Comparison of ENCODE assay signal across 1 cellular context in the genomic region with DNA sequence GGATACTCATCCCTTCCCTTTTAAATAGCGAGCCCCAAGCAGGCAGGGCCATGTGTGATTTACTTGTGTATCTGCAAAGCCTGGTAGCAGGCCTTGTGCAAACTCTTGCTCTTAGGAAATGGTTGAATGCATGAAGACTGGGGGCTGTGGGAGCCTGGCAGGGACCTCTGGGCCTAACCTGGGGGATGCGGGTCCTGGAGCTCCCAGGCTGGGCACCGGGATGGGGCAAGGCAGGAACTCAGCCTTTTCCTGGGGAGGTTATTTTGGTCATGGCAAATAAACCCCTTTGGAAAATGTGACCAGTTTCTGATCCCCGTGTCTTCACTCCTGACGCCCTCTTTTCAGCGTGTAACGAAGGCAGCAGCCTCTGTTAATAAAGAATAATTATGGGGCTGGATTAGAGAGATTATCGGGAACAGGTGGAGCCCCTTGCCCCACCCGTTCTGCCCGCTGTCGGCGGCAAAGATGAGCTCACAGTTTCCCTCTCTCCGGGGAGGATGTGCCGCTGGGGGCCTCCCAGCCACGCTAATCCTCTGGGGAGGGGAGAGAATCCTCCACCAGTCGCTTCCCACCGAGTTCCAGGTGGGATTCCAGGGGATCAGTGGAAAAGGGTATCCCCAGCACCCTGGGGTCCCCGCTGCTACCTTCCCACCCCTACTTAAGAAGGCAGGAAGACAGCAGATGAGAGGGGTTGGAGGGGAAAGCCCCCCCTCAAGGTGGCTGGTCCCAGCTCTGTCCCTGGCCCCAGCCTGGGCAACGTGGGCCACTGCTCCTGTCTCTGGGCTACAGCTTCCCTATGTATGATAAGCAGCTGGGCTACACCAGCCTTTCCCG.
TF ChIP-seq lines count a peak whose summit lies in the region.

No MANE protein-coding gene starts in this region.

TF ChIP-seq in HepG2, 621 proteins besides CTCF, POLR2A, EP300 and RAD21 (continued from another document):
- TF ChIP-seq EED (CRISPR knock-in tag; IDR thresholded peaks at IDR 0.05) = no peak
- no peak for TF ChIP-seq ZKSCAN8 (CRISPR knock-in tag; IDR thresholded peaks at IDR 0.05; ENCODE audit: borderline replicate concordance)
- TF ChIP-seq ZZZ3 (CRISPR knock-in tag; IDR thresholded peaks at IDR 0.05; ENCODE audit: borderline replicate concordance) = no peak
- TF ChIP-seq KDM6A (CRISPR knock-in tag; IDR thresholded peaks at IDR 0.05; ENCODE audit: low read depth) = no peak
- TF ChIP-seq ASH2L (IDR thresholded peaks at IDR 0.05; ENCODE audit: insufficient read length, low read depth, low read length) = no peak
